ENCODE assay signal across 8 cellular contexts in the genomic region with DNA sequence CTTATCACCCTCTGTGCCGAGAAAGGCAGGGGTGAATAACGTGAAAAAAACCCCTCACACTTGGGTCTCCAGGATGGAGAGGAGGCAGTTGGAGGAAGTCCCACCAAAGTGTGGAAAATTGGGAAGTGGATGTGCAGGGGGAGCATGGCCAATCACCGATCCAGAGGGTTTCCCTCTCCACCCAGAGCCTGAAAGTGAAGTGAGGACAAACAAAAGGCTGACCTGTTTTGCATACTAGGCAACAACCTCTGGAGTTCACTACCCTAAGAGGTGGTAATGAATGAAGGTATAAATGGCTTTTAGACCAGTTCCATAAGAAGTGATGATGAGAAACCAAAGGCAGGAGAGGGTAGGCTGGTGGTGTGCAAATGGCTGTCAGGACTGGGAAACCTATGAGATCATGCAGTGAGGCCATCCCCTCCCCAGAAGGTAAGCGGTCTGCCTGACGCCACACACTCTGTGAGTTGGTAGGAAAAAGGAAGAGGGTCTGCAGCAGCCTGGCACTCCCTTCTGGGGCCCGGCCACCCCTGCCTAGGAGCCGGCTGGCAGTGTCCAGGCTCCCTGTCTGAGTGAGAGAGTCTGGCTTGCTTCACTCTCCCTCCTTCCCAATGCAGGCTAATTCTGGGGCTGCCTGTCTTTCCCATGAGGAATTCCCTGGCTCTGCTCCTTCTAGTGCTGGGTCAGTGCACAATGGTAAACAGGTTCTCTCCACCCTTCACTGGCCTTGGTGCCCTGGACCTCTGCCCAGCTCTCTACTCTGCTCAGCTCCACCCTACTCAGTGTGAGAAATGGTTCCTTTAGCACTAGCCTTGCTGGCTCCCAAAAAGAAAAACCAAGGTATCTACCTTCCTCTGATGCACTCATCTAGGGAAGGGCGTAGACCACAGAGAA. TPM values are rescaled to one million over a fixed set of nuclear protein-coding genes. Genes with fewer than 3 reads are reported as not detected.
DNase-seq lines count a peak whose midpoint lies in the region; ATAC-seq and TF ChIP-seq lines count a peak whose summit lies in the region.

No MANE protein-coding gene starts in this region.

- H3K36me3 ChIP-seq in heart left ventricle (no peaks in the 10 kb centered on the region), sigmoid colon (peaks cover 0 to 4% (median 0%) of the 10 kb centered on the region in 4 donors), endodermal cell (ENCODE audit: control insufficient read depth, insufficient read depth, low read length) (peaks cover 6% of the 10 kb centered on the region)

- H3K4me1 ChIP-seq in heart left ventricle = peaks cover 22 to 100% (median 73%) of the 10 kb centered on the region in 12 donors
- peaks cover 0 to 97% (median 91%) of the 10 kb centered on the region in 4 donors for H3K4me1 ChIP-seq in sigmoid colon
- H3K4me1 ChIP-seq in endodermal cell (ENCODE audit: control insufficient read depth, insufficient read depth, low read length) = peaks cover 6% of the 10 kb centered on the region

- no peak overlapping the region for H3K27ac Mint-ChIP-seq in endodermal cell

- H3K4me1 Mint-ChIP-seq in endodermal cell = peaks cover 18% of the 10 kb centered on the region

- H3K4me3 ChIP-seq in heart left ventricle (peak overlapping the region in 4 of 12 donors; percentile 4 to 16 (median 8)), sigmoid colon (peak overlapping the region in 2 of 4 donors; percentile 9 to 19), endodermal cell (ENCODE audit: low read length) (no peak overlapping the region)

- H3K27ac ChIP-seq in VCaP (peak overlapping the region; percentile 85), heart left ventricle (peak overlapping the region; percentile 38 to 84 (median 72)), sigmoid colon (peak overlapping the region; percentile 82 to 89 (median 88)), endodermal cell (ENCODE audit: low read depth, low read length) (no peak overlapping the region)

- no peak overlapping the region for H3K9ac ChIP-seq in endodermal cell (ENCODE audit: extremely low read depth, low read length, poor library complexity, severe bottlenecking)

- H3K27me3 Mint-ChIP-seq in endodermal cell (ENCODE audit: insufficient read depth) = no peaks in the 10 kb centered on the region

- DNase-seq in ELR (ENCODE audit: low read depth) = peak; percentile 29
- peak; percentile 79 to 89 (median 84) for DNase-seq in heart left ventricle
- DNase-seq in sigmoid colon = peak; percentile 94
- DNase-seq in endodermal cell = no peak
- no peak for DNase-seq in SK-N-DZ (ENCODE audit: low spot score)

- H3K9me3 ChIP-seq in heart left ventricle (no peaks in the 10 kb centered on the region), sigmoid colon (no peaks in the 10 kb centered on the region), endodermal cell (ENCODE audit: control insufficient read depth, low read length) (no peaks in the 10 kb centered on the region)

- intact Hi-C loops in heart left ventricle (cut with DNase I) = loop anchor here in 2 of 10 donors (1.0 kb wide), 1 partner anchor 23 kb away; no protein-coding TSS in a partner anchor
- intact Hi-C loops in sigmoid colon (cut with DNase I) = loop anchor here (2.0 kb wide), 1 partner anchor 20 kb away; no protein-coding TSS in a partner anchor

- peak in 1 of 2 donors; percentile 40 for TF ChIP-seq POLR2A in heart left ventricle (IDR thresholded peaks at IDR 0.05)
- TF ChIP-seq POLR2A in sigmoid colon (IDR thresholded peaks at IDR 0.05) = peak in 1 of 2 donors; percentile 22

- peak in 2 of 4 donors; percentile 34 to 43 for TF ChIP-seq EP300 in sigmoid colon (IDR thresholded peaks at IDR 0.05)

- no peaks in the 10 kb centered on the region for H3K27me3 ChIP-seq in heart left ventricle
- no peaks in the 10 kb centered on the region for H3K27me3 ChIP-seq in sigmoid colon
- no peaks in the 10 kb centered on the region for H3K27me3 ChIP-seq in endodermal cell (ENCODE audit: control insufficient read depth, insufficient read depth, low read length, poor library complexity, severe bottlenecking)

- H3K36me3 Mint-ChIP-seq in endodermal cell (ENCODE audit: low read depth) = peaks cover 13% of the 10 kb centered on the region

- ATAC-seq in heart left ventricle (peak; percentile 89 to 95 (median 94)), HG02642 (IDR thresholded peaks at IDR 0.05; ENCODE audit: poor library complexity, unreplicated experiment) (no peak), GM18520 (IDR thresholded peaks at IDR 0.05; ENCODE audit: unreplicated experiment) (no peak)

- no peak overlapping the region for H3K4me3 Mint-ChIP-seq in endodermal cell

- H3K9me3 Mint-ChIP-seq in endodermal cell = no peaks in the 10 kb centered on the region

- WGBS in heart left ventricle, 4 donors = 26 to 36% (median 27%) methylated on average over 8 of the region's 8 CpGs
- 38 to 60% methylated on average over 8 of the region's 8 CpGs for WGBS in sigmoid colon, 2 donors
- WGBS in endodermal cell (ENCODE audit: insufficient coverage in 1 of 2, insufficient read length in 1 of 2), 2 experiments = 79 to 89% methylated on average over 2 to 8 of the region's 8 CpGs

- no peak for TF ChIP-seq CTCF in VCaP (conservative IDR thresholded peaks at IDR 0.05)
- no peak for TF ChIP-seq CTCF in heart left ventricle (IDR thresholded peaks at IDR 0.05)
- TF ChIP-seq CTCF in sigmoid colon (IDR thresholded peaks at IDR 0.05) = no peak
- TF ChIP-seq CTCF in endodermal cell (conservative IDR thresholded peaks at IDR 0.05) = no peak

RNA-seq across cellular contexts. Expression of gene TBC1D10A, which starts 15.6 kb away (rescaled TPM):
- total RNA-seq in heart left ventricle (10 to 100 TPM in 1 of 9 donors, 1 to 10 TPM in 8; 4.3 to 10.1 (median 7.1) TPM), sigmoid colon (10 to 100 TPM; 12.5 to 31.0 (median 26.8) TPM), endodermal cell (10 to 100 TPM; 12.1 to 13.7 TPM)
- polyA plus RNA-seq in heart left ventricle (1 to 10 TPM; 4.5 to 9.5 TPM), sigmoid colon (10 to 100 TPM; 28.8 to 35.4 (median 29.1) TPM)
- polyA plus RNA-seq in endodermal cell (2013, experiment 1 of 2) = 7.3 TPM
- 6.9 TPM for polyA plus RNA-seq in endodermal cell (2013, experiment 2 of 2)
- polyA plus RNA-seq in SK-N-DZ (2014; cell fraction: cytosol; rRNA removed) = 11.4 and 12.7 TPM in 2 replicates
- 17.1 and 20.8 TPM in 2 replicates for polyA plus RNA-seq in SK-N-DZ (2014; cell fraction: nucleus; rRNA removed)

RNA-seq across cellular contexts. Expression of gene CASTOR1, which starts 21.8 kb away (rescaled TPM):
- total RNA-seq in heart left ventricle (10 to 100 TPM in 3 of 9 donors, 1 to 10 TPM in 6; 3.8 to 16.6 (median 7.1) TPM), sigmoid colon (10 to 100 TPM in 2 of 4 donors, 1 to 10 TPM in 2; 5.3 to 15.0 (median 10.8) TPM), endodermal cell (10 to 100 TPM; 19.2 to 19.5 TPM)
- polyA plus RNA-seq in heart left ventricle (10 to 100 TPM in 1 of 2 donors, 1 to 10 TPM in 1; 7.0 to 10.2 TPM), sigmoid colon (1 to 10 TPM in 2 of 3 donors, not detected in 1; 6.4 to 8.4 TPM)
- 8.4 TPM for polyA plus RNA-seq in endodermal cell (2013, experiment 1 of 2)
- 10.1 TPM for polyA plus RNA-seq in endodermal cell (2013, experiment 2 of 2)
- 3.2 and 4.1 TPM in 2 replicates for polyA plus RNA-seq in SK-N-DZ (2014; cell fraction: cytosol; rRNA removed)
- polyA plus RNA-seq in SK-N-DZ (2014; cell fraction: nucleus; rRNA removed) = 7.9 and 11.9 TPM in 2 replicates

RNA-seq across cellular contexts. Expression of gene OSM, which starts 44.5 kb away (rescaled TPM):
- total RNA-seq in heart left ventricle (1 to 10 TPM in 2 of 9 donors, under 1 TPM in 5, not detected in 2; 0.17 to 5.0 (median 0.42) TPM), sigmoid colon (10 to 100 TPM in 1 of 4 donors, 1 to 10 TPM in 1, under 1 TPM in 2; 0.71 to 12.8 (median 3.5) TPM), endodermal cell (not detected)
- polyA plus RNA-seq in heart left ventricle (under 1 TPM; 0.25 to 0.27 TPM), sigmoid colon (1 to 10 TPM in 2 of 3 donors, under 1 TPM in 1; 0.60 to 9.9 (median 1.5) TPM)
- not detected for polyA plus RNA-seq in endodermal cell (2013, experiment 1 of 2)
- not detected for polyA plus RNA-seq in endodermal cell (2013, experiment 2 of 2)
- not detected in 2 replicates for polyA plus RNA-seq in SK-N-DZ (2014; cell fraction: cytosol; rRNA removed)
- not detected in 2 replicates for polyA plus RNA-seq in SK-N-DZ (2014; cell fraction: nucleus; rRNA removed)

RNA-seq across cellular contexts. Expression of gene SF3A1, which starts 45.6 kb away (rescaled TPM):
- 100 to 1,000 TPM in 4 of 9 donors, 10 to 100 TPM in 5; 57.7 to 142 (median 99.2) TPM for total RNA-seq in heart left ventricle
- 10 to 100 TPM; 11.4 to 31.3 TPM for polyA plus RNA-seq in heart left ventricle
- 10 to 100 TPM; 24.2 to 61.5 (median 33.5) TPM for total RNA-seq in sigmoid colon
- 10 to 100 TPM; 17.4 to 41.2 (median 21.3) TPM for polyA plus RNA-seq in sigmoid colon
- total RNA-seq in endodermal cell = 100 to 1,000 TPM; 191 to 195 TPM
- 147 TPM for polyA plus RNA-seq in endodermal cell (2013, experiment 1 of 2)
- 128 TPM for polyA plus RNA-seq in endodermal cell (2013, experiment 2 of 2)
- 17.6 and 31.0 TPM in 2 replicates for polyA plus RNA-seq in SK-N-DZ (2014; cell fraction: cytosol; rRNA removed)
- polyA plus RNA-seq in SK-N-DZ (2014; cell fraction: nucleus; rRNA removed) = 21.7 and 101 TPM in 2 replicates

RNA-seq across cellular contexts. Expression of gene CCDC157, which starts 45.7 kb away (rescaled TPM):
- total RNA-seq in heart left ventricle (1 to 10 TPM in 5 of 9 donors, under 1 TPM in 4; 0.45 to 1.7 (median 1.1) TPM), sigmoid colon (1 to 10 TPM in 3 of 4 donors, under 1 TPM in 1; 0.83 to 2.0 (median 1.7) TPM), endodermal cell (1 to 10 TPM; 6.1 to 7.2 TPM)
- polyA plus RNA-seq in heart left ventricle (1 to 10 TPM in 1 of 2 donors, under 1 TPM in 1; 0.42 to 1.4 TPM), sigmoid colon (1 to 10 TPM; 1.2 to 1.8 (median 1.6) TPM)
- polyA plus RNA-seq in endodermal cell (2013, experiment 1 of 2) = 6.6 TPM
- 4.5 TPM for polyA plus RNA-seq in endodermal cell (2013, experiment 2 of 2)
- 7.2 and 8.6 TPM in 2 replicates for polyA plus RNA-seq in SK-N-DZ (2014; cell fraction: cytosol; rRNA removed)
- polyA plus RNA-seq in SK-N-DZ (2014; cell fraction: nucleus; rRNA removed) = 6.6 and 6.7 TPM in 2 replicates

Comparison
In these comparisons a context has a peak if more than half of its experiments do, and no peak if none do; other contexts are left out.
1. DNase-seq: peak in ELR (single experiment), heart left ventricle (5 of 5) and sigmoid colon (single experiment); none in endodermal cell (single experiment) and SK-N-DZ (single experiment).
2. ATAC-seq: peak in heart left ventricle (4 of 4); none in HG02642 (single experiment) and GM18520 (single experiment).